In the genomic region with DNA sequence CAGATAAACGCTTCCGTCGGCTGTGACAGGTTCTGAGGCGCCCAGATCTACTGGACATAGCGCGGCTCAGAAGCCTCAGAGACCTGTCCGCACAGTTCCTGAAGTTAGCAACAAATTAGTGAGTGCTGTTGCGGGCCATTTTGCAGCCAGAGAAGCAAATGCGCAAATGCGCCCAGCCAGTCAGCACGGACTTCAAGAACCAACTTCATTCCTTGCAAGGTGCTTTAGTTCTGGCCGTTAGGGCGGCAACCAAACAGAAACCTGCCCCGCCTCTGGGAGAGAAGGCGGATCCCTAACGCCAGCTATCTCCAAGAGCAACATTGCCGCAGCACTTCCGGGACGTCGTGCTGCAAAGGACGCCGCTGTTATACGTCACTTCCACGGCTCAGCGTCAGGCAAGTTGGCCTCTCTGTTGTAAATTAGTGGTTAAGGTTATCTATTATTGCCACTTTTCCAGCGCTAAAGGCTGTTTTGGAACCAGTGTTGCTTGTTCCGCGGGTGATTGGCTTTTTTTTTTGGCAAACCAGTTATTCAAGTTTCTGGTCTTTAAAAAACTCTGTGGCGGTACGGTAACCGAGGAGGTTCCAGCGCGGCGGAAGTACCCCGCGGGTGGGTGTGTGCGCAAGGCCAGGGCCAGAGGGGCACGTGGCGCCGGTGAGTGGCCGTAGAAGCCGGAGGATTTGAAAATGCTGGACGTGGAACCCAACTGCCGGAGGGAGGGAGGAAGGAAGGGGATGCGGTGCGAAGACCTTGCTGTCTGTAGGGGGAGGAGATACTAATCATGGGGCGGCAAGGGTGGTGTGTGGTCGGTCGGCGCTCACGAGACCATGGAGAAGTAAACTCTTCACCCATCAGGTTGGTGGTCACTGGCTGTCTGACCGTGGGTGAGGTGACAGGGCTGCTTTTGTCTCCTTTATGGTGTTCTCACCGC, we compare ENCODE assay signal across 7 cellular contexts.
DNase-seq lines count a peak whose midpoint lies in the region; ATAC-seq and FAIRE-seq lines count a peak whose summit lies in the region.

A gene (plus strand): TSS at position 612 of the 931 bp plus-strand sequence. CDS start 403 bp downstream, outside the sequence.

- peak; percentile 84 for DNase-seq in GM18507 (ENCODE audit: extremely low spot score, insufficient read length, low read depth)
- peak; percentile 53 for DNase-seq in NCI-H2029 treated with DMSO at 0.1 percent for 48 hours (lab: John Stamatoyannopoulos, UW)
- DNase-seq in T-helper 9 cell = peak; percentile 74
- DNase-seq in astrocyte of the hippocampus (ENCODE audit: low read depth, low spot score) = peak; percentile 97
- DNase-seq in hippocampal formation (lab: John Stamatoyannopoulos, UW) = peak; percentile 84 to 87
- DNase-seq in retina = peak; percentile 96

- ATAC-seq in HG02981 (IDR thresholded peaks at IDR 0.05; ENCODE audit: unreplicated experiment) = peak; percentile 99

- FAIRE-seq in GM18507 (lab: Jason Lieb, UNC) = peak; percentile 99

Comparison
In these comparisons a context has a peak if more than half of its experiments do, and no peak if none do; other contexts are left out.
1. Peak in every context shown above with its lines: DNase-seq and ATAC-seq.